8 cellular contexts compared by ENCODE assay signal in genomic region chr21:17612565-17613241, GRCh38. TPM values are rescaled to one million over a fixed set of nuclear protein-coding genes. Genes with fewer than 3 reads are reported as not detected.
DNase-seq lines count a peak whose midpoint lies in the region; ATAC-seq and TF ChIP-seq lines count a peak whose summit lies in the region.

BTG3 (minus strand) TSS chr21:17612901; CDS start chr21:17609144, 3,757 bp downstream.

- H3K27ac Mint-ChIP-seq in activated naive CD8-positive, alpha-beta T cell treated with anti-CD3 and anti-CD28 coated beads for 36 hours = peak within 1 kb of the TSS; percentile 94

- H2AFZ ChIP-seq in SU-DHL-6 (ENCODE audit: low read depth, low read length, severe bottlenecking) = peak within 1 kb of the TSS; percentile 91
- H2AFZ ChIP-seq in trophoblast cell (ENCODE audit: insufficient read depth, low read length, poor library complexity) = peak within 1 kb of the TSS; percentile 95

- H4K8ac ChIP-seq in trophoblast cell (ENCODE audit: low read depth, low read length) = peak within 1 kb of the TSS; percentile 93

- H3K27ac ChIP-seq in SU-DHL-6 (ENCODE audit: low read depth, low read length) (peak within 1 kb of the TSS; percentile 57), trophoblast cell (ENCODE audit: low read depth, low read length) (peak within 1 kb of the TSS; percentile 45), tibial artery (peak within 1 kb of the TSS; percentile 96)

- H3K36me3 ChIP-seq in SU-DHL-6 (ENCODE audit: low read length) (peaks cover 26% of the 10 kb centered on the region), trophoblast cell (ENCODE audit: control insufficient read depth in 1 of 2, insufficient read depth in 2 of 2, low read length in 2 of 2) (peaks cover 2 to 8% of the 10 kb centered on the region in 2 experiments), tibial artery (peaks cover under 1 to 5% (median 3%) of the 10 kb centered on the region in 3 donors)

- H3K4me2 ChIP-seq in SU-DHL-6 (ENCODE audit: low read depth, low read length, poor library complexity, severe bottlenecking) = peak within 1 kb of the TSS; percentile 67
- H3K4me2 ChIP-seq in trophoblast cell (ENCODE audit: low read length) = peak within 1 kb of the TSS; percentile 85

- no peaks in the 10 kb centered on the region for H3K9me2 ChIP-seq in SU-DHL-6 (replicated peaks; ENCODE audit: insufficient read depth, low read length)

- H3K9ac ChIP-seq in SU-DHL-6 (ENCODE audit: low read length) (peak within 1 kb of the TSS; percentile 95), trophoblast cell (ENCODE audit: low read length) (peak within 1 kb of the TSS; percentile 81)

- peak within 1 kb of the TSS; percentile 90 for H2AK5ac ChIP-seq in trophoblast cell (ENCODE audit: low read length)

- H4K12ac ChIP-seq in trophoblast cell (ENCODE audit: low read depth, low read length) = peak within 1 kb of the TSS; percentile 99

- H3K4ac ChIP-seq in trophoblast cell (ENCODE audit: low read depth, low read length) = peak within 1 kb of the TSS; percentile 100

- H3K18ac ChIP-seq in trophoblast cell (ENCODE audit: low read length) = peak within 1 kb of the TSS; percentile 100

- DNase-seq in GF-D8 (lab: John Stamatoyannopoulos, UW) (peak; percentile 7), H4 (ENCODE audit: low spot score) (peak; percentile 67), LoVo (ENCODE audit: low spot score) (peak; percentile 85), Right ventricle myocardium superior (peak; percentile 87), trophoblast cell (peak; percentile 70 to 79), tibial artery (peak; percentile 62 to 85)
- peak; percentile 88 for DNase-seq in activated naive CD8-positive, alpha-beta T cell treated with anti-CD3 and anti-CD28 coated beads for 36 hours

- H3F3A ChIP-seq in SU-DHL-6 (ENCODE audit: insufficient read depth) = peaks cover 10% of the 10 kb centered on the region; the same call in 1 of the 2 replicates

- intact Hi-C loops in Right ventricle myocardium superior (cut with DNase I) (no loop called here), tibial artery (cut with DNase I; ENCODE audit: low total_unique reads) (loop anchor here (2.0 kb wide), 1 partner anchor 206 kb away; the partner anchor contains the start of gene C21orf91)

- peaks cover 46% of the 10 kb centered on the region for H3K79me2 ChIP-seq in SU-DHL-6 (ENCODE audit: insufficient read depth, low read length)
- peaks cover 22% of the 10 kb centered on the region for H3K79me2 ChIP-seq in trophoblast cell (ENCODE audit: control insufficient read depth, insufficient read depth, low read length, poor library complexity)

- H3K79me1 ChIP-seq in trophoblast cell (ENCODE audit: low read length) = peaks cover 23% of the 10 kb centered on the region

- peak within 1 kb of the TSS; percentile 98 for H2BK5ac ChIP-seq in trophoblast cell (ENCODE audit: low read depth, low read length, poor library complexity)

- no peak within 1 kb of the TSS for H3K23ac ChIP-seq in trophoblast cell (ENCODE audit: low read length)

- H3K27me3 Mint-ChIP-seq in activated naive CD8-positive, alpha-beta T cell treated with anti-CD3 and anti-CD28 coated beads for 36 hours = peaks cover 3% of the 10 kb centered on the region

- peaks cover 18% of the 10 kb centered on the region; the same call in 1 of the 2 replicates for H4K20me1 ChIP-seq in SU-DHL-6 (ENCODE audit: low read depth, low read length)

- H4K91ac ChIP-seq in trophoblast cell (ENCODE audit: low read depth, low read length) = peak within 1 kb of the TSS; percentile 91

- H3K4me1 Mint-ChIP-seq in activated naive CD8-positive, alpha-beta T cell treated with anti-CD3 and anti-CD28 coated beads for 36 hours = peaks cover 34% of the 10 kb centered on the region

- ATAC-seq in Right ventricle myocardium superior (ENCODE audit: poor library complexity) = peak; percentile 96

- no peaks in the 10 kb centered on the region for H3K9me3 Mint-ChIP-seq in activated naive CD8-positive, alpha-beta T cell treated with anti-CD3 and anti-CD28 coated beads for 36 hours

- WGBS in trophoblast cell (ENCODE audit: extremely low coverage, insufficient coverage, insufficient read length) = no CpG with 5 or more reads among the region's 102 CpGs

- H2BK12ac ChIP-seq in trophoblast cell (ENCODE audit: low read length) = peak within 1 kb of the TSS; percentile 45

- H3K9me3 ChIP-seq in SU-DHL-6 (ENCODE audit: insufficient read depth, low read length) = no peaks in the 10 kb centered on the region
- no peaks in the 10 kb centered on the region for H3K9me3 ChIP-seq in trophoblast cell (ENCODE audit: insufficient read depth, low read depth, low read length)
- no peaks in the 10 kb centered on the region for H3K9me3 ChIP-seq in tibial artery

- H3K27me3 ChIP-seq in SU-DHL-6 (ENCODE audit: low read length) (no peaks in the 10 kb centered on the region), trophoblast cell (ENCODE audit: insufficient read depth, low read length) (no peaks in the 10 kb centered on the region), tibial artery (no peaks in the 10 kb centered on the region)

- H3K4me3 Mint-ChIP-seq in activated naive CD8-positive, alpha-beta T cell treated with anti-CD3 and anti-CD28 coated beads for 36 hours = peak within 1 kb of the TSS; percentile 96

- H3K14ac ChIP-seq in trophoblast cell (ENCODE audit: low read length) = peak within 1 kb of the TSS; percentile 91

- H3K4me1 ChIP-seq in trophoblast cell (ENCODE audit: control insufficient read depth in 1 of 2, insufficient read depth in 2 of 2, low read length in 2 of 2) (peaks cover 11 to 14% of the 10 kb centered on the region in 2 experiments), tibial artery (peaks cover 0 to 17% (median 11%) of the 10 kb centered on the region in 4 donors)

- H3K36me3 Mint-ChIP-seq in activated naive CD8-positive, alpha-beta T cell treated with anti-CD3 and anti-CD28 coated beads for 36 hours = peaks cover 35% of the 10 kb centered on the region

- TF ChIP-seq CTCF in SU-DHL-6 (IDR thresholded peaks at IDR 0.05; ENCODE audit: insufficient read depth, low read length, poor library complexity, severe bottlenecking) = no peak
- TF ChIP-seq CTCF in tibial artery (IDR thresholded peaks at IDR 0.05) = no peak

- H3K4me3 ChIP-seq in SU-DHL-6 (ENCODE audit: insufficient read depth, low read length, poor library complexity, severe bottlenecking) (peak within 1 kb of the TSS; percentile 75), trophoblast cell (ENCODE audit: low read depth, low read length) (peak within 1 kb of the TSS; percentile 87), tibial artery (peak within 1 kb of the TSS; percentile 74 to 96)

- peak within 1 kb of the TSS; percentile 90 for H2BK120ac ChIP-seq in trophoblast cell (ENCODE audit: insufficient read depth, low read length, poor library complexity)

RNA-seq across cellular contexts. Expression of gene BTG3, which starts in this region (rescaled TPM):
- total RNA-seq in H4 (2014; rRNA removed; shearing (Covaris generic)) = 48.9 and 61.7 TPM in 2 replicates
- total RNA-seq in activated naive CD8-positive, alpha-beta T cell treated with anti-CD3 and anti-CD28 coated beads for 36 hours = 10 to 100 TPM; 40.8 to 42.6 TPM
- total RNA-seq in Right ventricle myocardium superior = 4.2 TPM
- 93.4 and 94.2 TPM in 2 replicates for polyA plus RNA-seq in trophoblast cell (2013)

Comparison
In these comparisons a context has a peak if more than half of its experiments do, and no peak if none do; other contexts are left out.
1. Peak in every context shown above with its lines: DNase-seq, ATAC-seq, H3K4me3 ChIP-seq and H3K27ac ChIP-seq.
2. DNase-seq: peak in every context shown above with its lines; median percentile 88 in activated naive CD8-positive, alpha-beta T cell treated with anti-CD3 and anti-CD28 coated beads for 36 hours; 87 in Right ventricle myocardium superior; 85 in LoVo; 74 in trophoblast cell; 74 in tibial artery; 67 in H4; 7 in GF-D8.
3. H3K27ac ChIP-seq: peak in every context shown above with its lines; median percentile 96 in tibial artery; 57 in SU-DHL-6; 45 in trophoblast cell.